ENCODE assay signal across 10 cellular contexts in genomic region chr2:62801814-62802524, GRCh38.
A peak's percentile ranks its signal among the peaks of the same experiment; 100 is the strongest.
DNase-seq lines count a peak whose midpoint lies in the region; TF ChIP-seq lines count a peak whose summit lies in the region.
"Had no signal": no experiment of that assay in that cellular context is flagged by ENCODE, and none has a peak within 500 bp of the region (broad histone marks: within the 10 kb centered on the region; RNA-seq: fewer than 3 reads in every experiment).

No MANE protein-coding gene starts in this region.

- no peaks in the 10 kb centered on the region for H3K9me3 Mint-ChIP-seq in H9
- H3K9me3 Mint-ChIP-seq in T-helper 1 cell treated with Interleukin-12 subunit alpha and Interleukin-12 subunit beta and Interleukin-4 antibody, amounts not matched to agents 30 μg/mL and 1 μg/mL, for 36 hours, result peaks cover 4% of the 10 kb centered on the region

- H2AFZ ChIP-seq in H9 (ENCODE audit: low read length) (no peak overlapping the region), fibroblast of lung (ENCODE audit: low read length) (no peak overlapping the region)

- H3K18ac ChIP-seq in H9 (ENCODE audit: insufficient read length, low read depth, low read length), result no peak overlapping the region

- H2BK5ac ChIP-seq in H9 (ENCODE audit: insufficient read length, low read length), result no peak overlapping the region

- no peaks in the 10 kb centered on the region for H3K27me3 ChIP-seq in AG04450 (ENCODE audit: control insufficient read depth, insufficient read depth, low read length)
- H3K27me3 ChIP-seq in H9 (ENCODE audit: insufficient read depth, low read length), result no peaks in the 10 kb centered on the region
- H3K27me3 ChIP-seq in fibroblast of lung (ENCODE audit: control insufficient read depth, insufficient read depth, low read length), result no peaks in the 10 kb centered on the region

- peaks cover 0 to 19% (median 8%) of the 10 kb centered on the region in 3 experiments; a peak in 5 of 7 replicates for H3K36me3 Mint-ChIP-seq in H9 (ENCODE audit: insufficient read depth in 1 of 3, low read depth in 3 of 3)
- H3K36me3 Mint-ChIP-seq in T-helper 1 cell treated with Interleukin-12 subunit alpha and Interleukin-12 subunit beta and Interleukin-4 antibody, amounts not matched to agents 30 μg/mL and 1 μg/mL, for 36 hours (ENCODE audit: low read depth), result peaks cover 2% of the 10 kb centered on the region

- intact Hi-C loops in head of caudate nucleus (cut with DNase I), result no loop called here

- TF ChIP-seq CTCF in AG04450 (IDR thresholded peaks at IDR 0.05; ENCODE audit: low read depth, low read length) (peak; percentile 26), H9 (conservative IDR thresholded peaks at IDR 0.05) (peak; percentile 53), fibroblast of lung (conservative IDR thresholded peaks at IDR 0.05 in 1 of 2, IDR thresholded peaks at IDR 0.05 in 1 of 2; ENCODE audit: low read depth in 1 of 2, low read length in 2 of 2) (peak; percentile 21 to 25)

- H3K4ac ChIP-seq in H9 (ENCODE audit: low read depth, low read length), result no peak overlapping the region

- H3K9me3 ChIP-seq in AG04450 (ENCODE audit: control insufficient read depth, insufficient read depth, low read length) (peaks cover 2% of the 10 kb centered on the region; the same call in 1 of the 2 replicates), H9 (ENCODE audit: control insufficient read depth, low read depth, low read length) (no peaks in the 10 kb centered on the region), fibroblast of lung (ENCODE audit: control insufficient read depth, insufficient read depth, low read depth, low read length) (no peaks in the 10 kb centered on the region)

- H3K27me3 Mint-ChIP-seq in H9 (ENCODE audit: low read depth), result no peaks in the 10 kb centered on the region
- H3K27me3 Mint-ChIP-seq in T-helper 1 cell treated with Interleukin-12 subunit alpha and Interleukin-12 subunit beta and Interleukin-4 antibody, amounts not matched to agents 30 μg/mL and 1 μg/mL, for 36 hours (ENCODE audit: low read depth), result no peaks in the 10 kb centered on the region

- H3K27ac Mint-ChIP-seq in H9, result no peak overlapping the region
- H3K27ac Mint-ChIP-seq in T-helper 1 cell treated with Interleukin-12 subunit alpha and Interleukin-12 subunit beta and Interleukin-4 antibody, amounts not matched to agents 30 μg/mL and 1 μg/mL, for 36 hours, result peak overlapping the region; percentile 64

- H4K91ac ChIP-seq in H9 (ENCODE audit: insufficient read length, low read depth, low read length), result no peak overlapping the region

- no peaks in the 10 kb centered on the region for H3K36me3 ChIP-seq in fibroblast of lung (ENCODE audit: control insufficient read depth, insufficient read depth, low read length)

- no peak overlapping the region for H2BK120ac ChIP-seq in H9 (ENCODE audit: low read depth, low read length, poor library complexity, severe bottlenecking)

- H3K23me2 ChIP-seq in H9 (ENCODE audit: insufficient read length, low read depth, low read length, poor library complexity, severe bottlenecking), result no peaks in the 10 kb centered on the region

- no peak overlapping the region for H2AK5ac ChIP-seq in H9 (ENCODE audit: insufficient read length, low read length)

- no peak overlapping the region for H3K14ac ChIP-seq in H9 (ENCODE audit: insufficient read depth, low read length)

- H4K20me1 ChIP-seq in H9 (ENCODE audit: control insufficient read depth, insufficient read depth, insufficient read length) (no peaks in the 10 kb centered on the region), fibroblast of lung (ENCODE audit: control insufficient read depth, extremely low read depth, insufficient read depth, low read length) (no peaks in the 10 kb centered on the region)

- no peak overlapping the region for H2BK12ac ChIP-seq in H9 (ENCODE audit: insufficient read length, low read depth, low read length)

- CTCF ChIA-PET in AG04450 (lab: Charles Lee), result interaction anchor here (0.6 to 1.9 kb wide), 3 partner anchors 345 to 824 kb away, joined by 3 to 4 read pairs (median 4); no protein-coding TSS in a partner anchor

- H4K5ac ChIP-seq in H9 (ENCODE audit: insufficient read length, low read depth, low read length), result no peak overlapping the region

- no peak overlapping the region for H3K4me3 Mint-ChIP-seq in H9
- H3K4me3 Mint-ChIP-seq in T-helper 1 cell treated with Interleukin-12 subunit alpha and Interleukin-12 subunit beta and Interleukin-4 antibody, amounts not matched to agents 30 μg/mL and 1 μg/mL, for 36 hours, result peak overlapping the region; percentile 58

- H3K4me2 ChIP-seq in H9 (ENCODE audit: insufficient read depth, insufficient read length, low read length) (no peak overlapping the region), fibroblast of lung (ENCODE audit: extremely low read depth, insufficient read depth, low read length) (no peak overlapping the region)

- H3K23ac ChIP-seq in H9 (ENCODE audit: insufficient read length, low read depth, low read length), result no peak overlapping the region

- no CpG with 5 or more reads among the region's 4 CpGs for WGBS in H9 (ENCODE audit: extremely low coverage, insufficient read length, low lambda C conversion rate)

- DNase-seq in AG04450 (ENCODE audit: low read depth, low spot score) (no peak), H9 (no peak), fibroblast of lung (ENCODE audit: low read depth in 2 of 2) (no peak), NCI-H748 (lab: John Stamatoyannopoulos, UW; ENCODE audit: unreplicated experiment) (no peak), head of caudate nucleus (no peak), NCI-H345 treated with DMSO at 0.1 percent for 48 hours (lab: John Stamatoyannopoulos, UW; ENCODE audit: unreplicated experiment) (no peak)
- DNase-seq in stimulated activated CD4-positive, alpha-beta T cell treated with anti-CD3 and anti-CD28 coated beads, Interleukin-12 subunit alpha, Interleukin-12 subunit beta, amount 100 ng/mL, for 4 hours, result no peak
- DNase-seq: cerebellar nuclear complex, NCI-H2171 had no signal

- H3K9ac ChIP-seq in H9 (ENCODE audit: extremely low read depth, insufficient read length, low read length), result no peak overlapping the region
- H3K9ac ChIP-seq in fibroblast of lung (ENCODE audit: insufficient read depth, low read length), result no peak overlapping the region

- no peak overlapping the region for H4K8ac ChIP-seq in H9 (replicated peaks; ENCODE audit: insufficient read length, low read depth, low read length)

- H3K4me3 ChIP-seq in AG04450 (ENCODE audit: low read depth, low read length) (no peak overlapping the region), fibroblast of lung (replicated peaks in 1 of 4; ENCODE audit: control extremely low read depth in 1 of 4, insufficient read depth in 1 of 4, low read depth in 3 of 4, low read length in 4 of 4) (no peak overlapping the region)

- H3K4me1 ChIP-seq in H9 (ENCODE audit: insufficient read depth, low read length), result no peaks in the 10 kb centered on the region
- H3K4me1 ChIP-seq in fibroblast of lung (ENCODE audit: control insufficient read depth, extremely low read depth, insufficient read depth, low read length), result no peaks in the 10 kb centered on the region

- H3K56ac ChIP-seq in H9 (ENCODE audit: insufficient read length, low read depth, low read length), result no peak overlapping the region

- no peak overlapping the region for H3T11ph ChIP-seq in H9 (ENCODE audit: low read length)

- H3K79me2 ChIP-seq in H9 (ENCODE audit: insufficient read depth, low read length) (no peaks in the 10 kb centered on the region; the same call in 1 of the 2 replicates), fibroblast of lung (ENCODE audit: control insufficient read depth, insufficient read depth, low read length) (peaks cover 16% of the 10 kb centered on the region)

- POLR2A ChIA-PET in AG04450 (lab: Yijun Ruan, JAX), result no interaction called here

- H2BK20ac ChIP-seq in H9 (ENCODE audit: low read depth, low read length, poor library complexity, severe bottlenecking), result no peak overlapping the region

- H3K27ac ChIP-seq in AG04450 (ENCODE audit: low read depth, low read length) (no peak overlapping the region), H9 (ENCODE audit: insufficient read length, low read depth, low read length) (no peak overlapping the region), fibroblast of lung (ENCODE audit: insufficient read depth, low read length) (no peak overlapping the region)

- H2BK15ac ChIP-seq in H9 (ENCODE audit: low read depth, low read length), result no peak overlapping the region

- H3K4me1 Mint-ChIP-seq in H9, result no peaks in the 10 kb centered on the region
- peaks cover 24% of the 10 kb centered on the region for H3K4me1 Mint-ChIP-seq in T-helper 1 cell treated with Interleukin-12 subunit alpha and Interleukin-12 subunit beta and Interleukin-4 antibody, amounts not matched to agents 30 μg/mL and 1 μg/mL, for 36 hours (ENCODE audit: low read depth)

- no peaks in the 10 kb centered on the region for H3K79me1 ChIP-seq in H9 (ENCODE audit: insufficient read depth, low read depth, low read length, poor library complexity, severe bottlenecking)
